8 cellular contexts compared by ENCODE assay signal in genomic region chr7:76054129-76055120, GRCh38. TPM values are rescaled to one million over a fixed set of nuclear protein-coding genes. Genes with fewer than 3 reads are reported as not detected.
DNase-seq lines count a peak whose midpoint lies in the region; ATAC-seq and TF ChIP-seq lines count a peak whose summit lies in the region.

No MANE protein-coding gene starts in this region.

- H3K4me1 ChIP-seq in HEK293 (ENCODE audit: control insufficient read depth, insufficient read depth, low read length): no peaks in the 10 kb centered on the region

- H3K9me3 ChIP-seq in HEK293 (ENCODE audit: control insufficient read depth, insufficient read depth, low read depth, low read length): no peaks in the 10 kb centered on the region

- CTCF ChIA-PET in HEK293 (lab: Yijun Ruan, JAX): no interaction called here

- DNase-seq in NOMO-1 treated with dmso at 0.1 percent for 144 hours (lab: John Stamatoyannopoulos, UW; ENCODE audit: unreplicated experiment) (peak; percentile 89), pons (ENCODE audit: low spot score) (peak; percentile 48), germinal center (ENCODE audit: low spot score) (no peak), NCI-H1694 treated with DMSO at 0.1 percent for 48 hours (lab: John Stamatoyannopoulos, UW) (no peak), superior temporal gyrus (ENCODE audit: extremely low spot score) (no peak)
- DNase-seq in activated effector memory CD4-positive, alpha-beta T cell treated with anti-CD3 and anti-CD28 coated beads, Interleukin-2, amount 50 U/mL, for 16 hours: no peak

- no peak for TF ChIP-seq CTCF in HEK293 (tag by site-specific recombination; IDR thresholded peaks at IDR 0.05)

- no peak overlapping the region for H3K4me3 ChIP-seq in HEK293 (ENCODE audit: low read depth, low read length)

- peaks cover 33 to 87% of the 10 kb centered on the region in 2 experiments for H3K36me3 ChIP-seq in HEK293 (ENCODE audit: control insufficient read depth in 2 of 2, insufficient read depth in 1 of 2, low read length in 2 of 2)

- ATAC-seq in esophagus mucosa: peak; percentile 92

- no peak overlapping the region for H3K27ac ChIP-seq in HEK293 (ENCODE audit: extremely low read depth, low read depth, low read length)

- POLR2A ChIA-PET in HEK293 (lab: Yijun Ruan, JAX): interaction anchor here (1.3 to 1.4 kb wide), 2 partner anchors 10 to 14 kb away, joined by 3 to 4 read pairs; no protein-coding TSS in a partner anchor

TF ChIP-seq in HEK293, 187 proteins besides CTCF, POLR2A, EP300 and RAD21:
- TF ChIP-seq ZNF155 (tag by site-specific recombination; IDR thresholded peaks at IDR 0.05) (no peak), ZNF660 (tag by site-specific recombination; IDR thresholded peaks at IDR 0.05) (0 out of 2 replicates have a peak, but pooled peaks have one; percentile 24), ZIC2 (tag by site-specific recombination; IDR thresholded peaks at IDR 0.05) (peak; percentile 83), YY1 (tag by site-specific recombination; IDR thresholded peaks at IDR 0.05) (no peak), ZBTB17 (tag by site-specific recombination; IDR thresholded peaks at IDR 0.05) (0 out of 2 replicates have a peak, but pooled peaks have one; percentile 33), SCRT2 (tag by site-specific recombination; IDR thresholded peaks at IDR 0.05) (peak; percentile 86), ZNF239 (tag by site-specific recombination; IDR thresholded peaks at IDR 0.05) (no peak)

RNA-seq across cellular contexts. Expression of gene MDH2, which starts 6.5 kb away (rescaled TPM):
- total RNA-seq in esophagus mucosa: 204 TPM

RNA-seq across cellular contexts. Expression of gene STYXL1, which starts 6.6 kb away (rescaled TPM):
- total RNA-seq in esophagus mucosa: 37.6 TPM

Comparison
In these comparisons a context has a peak if more than half of its experiments do, and no peak if none do; other contexts are left out.
1. DNase-seq: peak in NOMO-1 treated with dmso at 0.1 percent for 144 hours (single experiment) and pons (single experiment); none in germinal center (single experiment), NCI-H1694 treated with DMSO at 0.1 percent for 48 hours (single experiment), activated effector memory CD4-positive, alpha-beta T cell treated with anti-CD3 and anti-CD28 coated beads, Interleukin-2, amount 50 U/mL, for 16 hours (single experiment) and superior temporal gyrus (single experiment).